In genomic region chr20:42706762-42707161, GRCh38 we compare ENCODE assay signal across 16 cellular contexts.
DNase-seq lines count a peak whose midpoint lies in the region; TF ChIP-seq lines count a peak whose summit lies in the region.
"Had no signal": no experiment of that assay in that cellular context is flagged by ENCODE, and none has a peak within 500 bp of the region (broad histone marks: within the 10 kb centered on the region; RNA-seq: fewer than 3 reads in every experiment).

No MANE protein-coding gene starts in this region.

- no peak overlapping the region for H3T11ph ChIP-seq in H9 (ENCODE audit: low read length)

- no peak overlapping the region for H3K23ac ChIP-seq in H9 (ENCODE audit: insufficient read length, low read depth, low read length)

- H3K4me3 Mint-ChIP-seq in activated CD4-positive, alpha-beta T cell treated with anti-CD3 and anti-CD28 coated beads, Interleukin-2, amount 10 ng/mL, durations not matched to agents 24 days and 14 days, result no peak overlapping the region
- H3K4me3 Mint-ChIP-seq in H9, result no peak overlapping the region
- H3K4me3 Mint-ChIP-seq: B cell; CD4-positive, alpha-beta T cell had no signal

- H3K4me3 ChIP-seq in Karpas-422 (ENCODE audit: low read length), result no peak overlapping the region
- H3K4me3 ChIP-seq: GM23248 had no signal

- H3K14ac ChIP-seq in H9 (ENCODE audit: insufficient read depth, low read length), result no peak overlapping the region

- H3K9ac ChIP-seq in Karpas-422 (ENCODE audit: low read length) (no peak overlapping the region), H9 (ENCODE audit: extremely low read depth, insufficient read length, low read length) (no peak overlapping the region)
- H3K9ac ChIP-seq: GM23248 had no signal

- no peak overlapping the region for H2BK20ac ChIP-seq in H9 (ENCODE audit: low read depth, low read length, poor library complexity, severe bottlenecking)

- H3K36me3 Mint-ChIP-seq in activated CD4-positive, alpha-beta T cell treated with anti-CD3 and anti-CD28 coated beads, Interleukin-2, amount 10 ng/mL, durations not matched to agents 24 days and 14 days (ENCODE audit: low read depth), result no peaks in the 10 kb centered on the region
- H3K36me3 Mint-ChIP-seq in H9 (ENCODE audit: insufficient read depth in 1 of 3, low read depth in 3 of 3), result peaks cover 16 to 18% (median 17%) of the 10 kb centered on the region in 3 experiments

- H4K20me1 ChIP-seq in Karpas-422 (ENCODE audit: insufficient read depth, low read depth, low read length), result no peaks in the 10 kb centered on the region
- no peaks in the 10 kb centered on the region for H4K20me1 ChIP-seq in H9 (ENCODE audit: control insufficient read depth, insufficient read depth, insufficient read length)

- H3K9me3 ChIP-seq in Karpas-422 (ENCODE audit: low read length) (no peaks in the 10 kb centered on the region; the same call in 1 of the 2 replicates), H9 (ENCODE audit: control insufficient read depth, low read depth, low read length) (peaks cover 29% of the 10 kb centered on the region)

- H3K36me3 ChIP-seq in Karpas-422 (ENCODE audit: insufficient read depth, low read length), result peaks cover 6% of the 10 kb centered on the region; the same call in 1 of the 2 replicates

- peaks cover 70% of the 10 kb centered on the region for H3K4me1 ChIP-seq in Karpas-422 (ENCODE audit: low read length)
- no peaks in the 10 kb centered on the region for H3K4me1 ChIP-seq in H9 (ENCODE audit: insufficient read depth, low read length)

- H3K79me2 ChIP-seq in Karpas-422 (ENCODE audit: low read length), result no peaks in the 10 kb centered on the region
- no peaks in the 10 kb centered on the region for H3K79me2 ChIP-seq in H9 (ENCODE audit: insufficient read depth, low read length)

- no peak overlapping the region for H3K4me2 ChIP-seq in Karpas-422 (ENCODE audit: low read depth, low read length, poor library complexity, severe bottlenecking)
- no peak overlapping the region for H3K4me2 ChIP-seq in H9 (ENCODE audit: insufficient read depth, insufficient read length, low read length)

- WGBS in H9 (ENCODE audit: extremely low coverage, insufficient read length, low lambda C conversion rate), result no CpG with 5 or more reads among the region's 1 CpG

- no peaks in the 10 kb centered on the region for H3K27me3 ChIP-seq in Karpas-422 (ENCODE audit: low read length)
- no peaks in the 10 kb centered on the region for H3K27me3 ChIP-seq in H9 (ENCODE audit: insufficient read depth, low read length)

- no peak overlapping the region for H4K5ac ChIP-seq in H9 (ENCODE audit: insufficient read length, low read depth, low read length)

- H3K27ac ChIP-seq in Karpas-422 (ENCODE audit: low read length) (peak overlapping the region; percentile 92; the same call in 1 of the 2 replicates), H9 (ENCODE audit: insufficient read length, low read depth, low read length) (no peak overlapping the region)
- H3K27ac ChIP-seq: GM23248, HL-60 had no signal

- DNase-seq in Karpas-422, result no peak
- peak; percentile 22 for DNase-seq in NCI-H1105 (lab: John Stamatoyannopoulos, UW)
- DNase-seq in NCI-H524 treated with DMSO at 0.1 percent for 48 hours (lab: John Stamatoyannopoulos, UW), result peak; percentile 24
- peak; percentile 4 for DNase-seq in pons (ENCODE audit: low spot score)
- DNase-seq in activated CD4-positive, CD25-positive, alpha-beta regulatory T cell (lab: John Stamatoyannopoulos, UW), result no peak
- no peak for DNase-seq in activated CD4-positive, alpha-beta T cell treated with anti-CD3 and anti-CD28 coated beads, Interleukin-2, amount 10 ng/mL, durations not matched to agents 24 days and 14 days
- no peak for DNase-seq in H9
- DNase-seq: C1 segment of cervical spinal cord; Calu3; CD4-positive, alpha-beta T cell; DMS153; DMS79 treated with DMSO at 0.1 percent for 48 hours; EL; GM23248 had no signal

- no peak for TF ChIP-seq CTCF in H9 (conservative IDR thresholded peaks at IDR 0.05)

- no peaks in the 10 kb centered on the region for H3K4me1 Mint-ChIP-seq in activated CD4-positive, alpha-beta T cell treated with anti-CD3 and anti-CD28 coated beads, Interleukin-2, amount 10 ng/mL, durations not matched to agents 24 days and 14 days
- no peaks in the 10 kb centered on the region for H3K4me1 Mint-ChIP-seq in H9
- H3K4me1 Mint-ChIP-seq: B cell had no signal

- H3K9me2 ChIP-seq in Karpas-422 (replicated peaks; ENCODE audit: insufficient read depth, low read length), result no peaks in the 10 kb centered on the region

- no peak overlapping the region for H3K4ac ChIP-seq in H9 (ENCODE audit: low read depth, low read length)

- H3K79me1 ChIP-seq in H9 (ENCODE audit: insufficient read depth, low read depth, low read length, poor library complexity, severe bottlenecking), result no peaks in the 10 kb centered on the region

- intact Hi-C loops in activated CD4-positive, alpha-beta T cell treated with anti-CD3 and anti-CD28 coated beads, Interleukin-2, amount 10 ng/mL, durations not matched to agents 24 days and 14 days (cut with micrococcal nuclease), result no loop called here

- H4K91ac ChIP-seq in H9 (ENCODE audit: insufficient read length, low read depth, low read length), result no peak overlapping the region

- H2BK15ac ChIP-seq in H9 (ENCODE audit: low read depth, low read length), result no peak overlapping the region

- H3K23me2 ChIP-seq in H9 (ENCODE audit: insufficient read length, low read depth, low read length, poor library complexity, severe bottlenecking), result no peaks in the 10 kb centered on the region

- H3K56ac ChIP-seq in H9 (ENCODE audit: insufficient read length, low read depth, low read length), result no peak overlapping the region

- no peak overlapping the region for H2BK120ac ChIP-seq in H9 (ENCODE audit: low read depth, low read length, poor library complexity, severe bottlenecking)

- H4K8ac ChIP-seq in H9 (replicated peaks; ENCODE audit: insufficient read length, low read depth, low read length), result no peak overlapping the region

- no peak overlapping the region for H3K18ac ChIP-seq in H9 (ENCODE audit: insufficient read length, low read depth, low read length)

- no peak overlapping the region for H3K27ac Mint-ChIP-seq in activated CD4-positive, alpha-beta T cell treated with anti-CD3 and anti-CD28 coated beads, Interleukin-2, amount 10 ng/mL, durations not matched to agents 24 days and 14 days
- H3K27ac Mint-ChIP-seq in H9, result no peak overlapping the region
- H3K27ac Mint-ChIP-seq: B cell; CD4-positive, alpha-beta T cell had no signal

- H2BK5ac ChIP-seq in H9 (ENCODE audit: insufficient read length, low read length), result no peak overlapping the region

- H3K9me3 Mint-ChIP-seq in activated CD4-positive, alpha-beta T cell treated with anti-CD3 and anti-CD28 coated beads, Interleukin-2, amount 10 ng/mL, durations not matched to agents 24 days and 14 days, result peaks cover 27% of the 10 kb centered on the region
- H3K9me3 Mint-ChIP-seq in H9, result peaks cover 36 to 45% of the 10 kb centered on the region in 2 experiments

- no peak overlapping the region for H2AFZ ChIP-seq in Karpas-422 (ENCODE audit: low read length)
- H2AFZ ChIP-seq in H9 (ENCODE audit: low read length), result no peak overlapping the region
- H2AFZ ChIP-seq: GM23248 had no signal

- no peak overlapping the region for H2AK5ac ChIP-seq in H9 (ENCODE audit: insufficient read length, low read length)

- no peak overlapping the region for H2BK12ac ChIP-seq in H9 (ENCODE audit: insufficient read length, low read depth, low read length)

- no peaks in the 10 kb centered on the region for H3K27me3 Mint-ChIP-seq in activated CD4-positive, alpha-beta T cell treated with anti-CD3 and anti-CD28 coated beads, Interleukin-2, amount 10 ng/mL, durations not matched to agents 24 days and 14 days
- peaks cover 3% of the 10 kb centered on the region; the same call in 1 of the 2 replicates for H3K27me3 Mint-ChIP-seq in H9 (ENCODE audit: low read depth)
- H3K27me3 Mint-ChIP-seq: B cell; CD4-positive, alpha-beta T cell had no signal

Comparison
In these comparisons a context has a peak if more than half of its experiments do, and no peak if none do; other contexts are left out.
1. DNase-seq: peak in NCI-H1105 (single experiment), NCI-H524 treated with DMSO at 0.1 percent for 48 hours (single experiment) and pons (single experiment); none in Karpas-422 (single experiment), activated CD4-positive, CD25-positive, alpha-beta regulatory T cell (0 of 4), activated CD4-positive, alpha-beta T cell treated with anti-CD3 and anti-CD28 coated beads, Interleukin-2, amount 10 ng/mL, durations not matched to agents 24 days and 14 days (single experiment) and H9 (single experiment).